34 cellular contexts compared by ENCODE assay signal in genomic region chr19:14817052-14817451, GRCh38. TPM values are rescaled to one million over a fixed set of nuclear protein-coding genes. Genes with fewer than 3 reads are reported as not detected.
"Had no signal": no experiment of that assay in that cellular context is flagged by ENCODE, and none has a peak within 500 bp of the region (broad histone marks: within the 10 kb centered on the region; RNA-seq: fewer than 3 reads in every experiment).

No MANE protein-coding gene starts in this region.

- H3K4me3 ChIP-seq: stomach, suprapubic skin, testis, thoracic aorta, thyroid gland, tibial artery, tibial nerve, transverse colon, upper lobe of left lung, upper lobe of right lung, uterus, vagina had no signal

- H3K36me3 Mint-ChIP-seq: stimulated activated effector memory CD8-positive, alpha-beta T cell treated with anti-CD3 and anti-CD28 coated beads, Interleukin-12 subunit alpha, Interleukin-12 subunit beta, amount 100 ng/mL, for 72 hours; stimulated activated memory B cell treated with anti-CD40 and anti-IgM and Interleukin-4, amounts not matched to agents 10 μg/mL and 1 μg/mL and 100 μg/mL, for 72 hours; stimulated activated naive B cell treated with anti-CD40 and anti-IgM and Interleukin-4, amounts not matched to agents 10 μg/mL and 1 μg/mL and 100 μg/mL, for 72 hours; type B pancreatic cell had no signal

- H3K36me3 ChIP-seq: stomach, suprapubic skin, thoracic aorta, thyroid gland, tibial artery, tibial nerve, transverse colon, upper lobe of left lung, upper lobe of right lung, uterus, vagina had no signal

- H3K27me3 Mint-ChIP-seq: stimulated activated memory B cell treated with anti-CD40 and anti-IgM and Interleukin-4, amounts not matched to agents 10 μg/mL and 1 μg/mL and 100 μg/mL, for 72 hours; type B pancreatic cell had no signal

- DNase-seq: stimulated activated CD4-positive, alpha-beta T cell treated with anti-CD3 and anti-CD28 coated beads, Interleukin-2, amount 100 ng/mL, for 48 hours; stimulated activated CD4-positive, alpha-beta T cell treated with anti-CD3 and anti-CD28 coated beads, Interleukin-4, amount 100 ng/mL, for 1 hour; stimulated activated CD4-positive, alpha-beta T cell treated with anti-CD3 and anti-CD28 coated beads, Interleukin-4, amount 100 ng/mL, for 24 hours; stimulated activated CD4-positive, alpha-beta T cell treated with anti-CD3 and anti-CD28 coated beads, Interleukin-4, amount 100 ng/mL, for 4 hours; stimulated activated CD8-positive, alpha-beta memory T cell treated with anti-CD3 and anti-CD28 coated beads, Interleukin-4, amount 100 ng/mL, for 48 hours; stimulated activated naive B cell treated with anti-CD40 and anti-IgM and Interleukin-4, amounts not matched to agents 10 μg/mL and 1 μg/mL and 100 μg/mL, for 72 hours; stimulated activated naive CD4-positive, alpha-beta T cell; stimulated activated naive CD4-positive, alpha-beta T cell treated with Interleukin-2 at 50 U/mL for 16 hours; stimulated activated naive CD8-positive, alpha-beta T cell treated with anti-CD3 and anti-CD28 coated beads, Interleukin-15, amount 100 ng/mL, for 72 hours; stimulated activated naive CD8-positive, alpha-beta T cell treated with anti-CD3 and anti-CD28 coated beads, Interleukin-15, Interleukin-2, amounts not matched to agents 100 U/mL and 50 U/mL, for 24 hours; stomach; substantia nigra; testis; thyroid gland; tibial artery; transverse colon; trophoblast cell; upper lobe of left lung; upper lobe of right lung; uterus had no signal

- H3K4me1 Mint-ChIP-seq: stimulated activated effector memory CD8-positive, alpha-beta T cell treated with anti-CD3 and anti-CD28 coated beads, Interleukin-12 subunit alpha, Interleukin-12 subunit beta, amount 100 ng/mL, for 72 hours; stimulated activated memory B cell treated with anti-CD40 and anti-IgM and Interleukin-4, amounts not matched to agents 10 μg/mL and 1 μg/mL and 100 μg/mL, for 72 hours; stimulated activated naive B cell treated with anti-CD40 and anti-IgM and Interleukin-4, amounts not matched to agents 10 μg/mL and 1 μg/mL and 100 μg/mL, for 72 hours; stimulated activated naive CD8-positive, alpha-beta T cell treated with anti-CD3 and anti-CD28 coated beads, Interleukin-15, amount 100 ng/mL, for 72 hours had no signal

- FAIRE-seq: urothelium cell line had no signal

- H3K4me3 Mint-ChIP-seq: stimulated activated effector memory CD8-positive, alpha-beta T cell treated with anti-CD3 and anti-CD28 coated beads, Interleukin-12 subunit alpha, Interleukin-12 subunit beta, amount 100 ng/mL, for 72 hours; stimulated activated memory B cell treated with anti-CD40 and anti-IgM and Interleukin-4, amounts not matched to agents 10 μg/mL and 1 μg/mL and 100 μg/mL, for 72 hours; stimulated activated naive B cell treated with anti-CD40 and anti-IgM and Interleukin-4, amounts not matched to agents 10 μg/mL and 1 μg/mL and 100 μg/mL, for 72 hours; stimulated activated naive CD8-positive, alpha-beta T cell treated with anti-CD3 and anti-CD28 coated beads, Interleukin-15, amount 100 ng/mL, for 72 hours; stimulated activated naive CD8-positive, alpha-beta T cell treated with anti-CD3 and anti-CD28 coated beads, Interleukin-15, Interleukin-2, amounts not matched to agents 100 ng/mL and 50 ng/mL, for 24 hours; type B pancreatic cell had no signal

- H3K27me3 ChIP-seq: stomach, suprapubic skin, testis, thyroid gland, tibial nerve, transverse colon, upper lobe of left lung, upper lobe of right lung, uterus, vagina had no signal

- H3K4me1 ChIP-seq: stomach, suprapubic skin, testis, thyroid gland, tibial artery, tibial nerve, transverse colon, upper lobe of left lung, upper lobe of right lung, uterus, vagina had no signal

- ATAC-seq: stimulated activated effector memory CD8-positive, alpha-beta T cell treated with anti-CD3 and anti-CD28 coated beads, Interleukin-12 subunit alpha, Interleukin-12 subunit beta, amount 100 ng/mL, for 72 hours; stimulated activated memory B cell treated with anti-CD40 and anti-IgM and Interleukin-4, amounts not matched to agents 10 μg/mL and 1 μg/mL and 100 μg/mL, for 72 hours; stimulated activated naive B cell treated with anti-CD40 and anti-IgM and Interleukin-4, amounts not matched to agents 10 μg/mL and 1 μg/mL and 100 μg/mL, for 72 hours; stimulated activated naive CD8-positive, alpha-beta T cell treated with anti-CD3 and anti-CD28 coated beads, Interleukin-15, amount 100 ng/mL, for 72 hours; stimulated activated naive CD8-positive, alpha-beta T cell treated with anti-CD3 and anti-CD28 coated beads, Interleukin-15, Interleukin-2, amounts not matched to agents 100 U/mL and 50 U/mL, for 24 hours; upper lobe of right lung had no signal

- H3K27ac Mint-ChIP-seq: stimulated activated effector memory CD8-positive, alpha-beta T cell treated with anti-CD3 and anti-CD28 coated beads, Interleukin-12 subunit alpha, Interleukin-12 subunit beta, amount 100 ng/mL, for 72 hours; stimulated activated memory B cell treated with anti-CD40 and anti-IgM and Interleukin-4, amounts not matched to agents 10 μg/mL and 1 μg/mL and 100 μg/mL, for 72 hours; stimulated activated naive B cell treated with anti-CD40 and anti-IgM and Interleukin-4, amounts not matched to agents 10 μg/mL and 1 μg/mL and 100 μg/mL, for 72 hours; stimulated activated naive CD8-positive, alpha-beta T cell treated with anti-CD3 and anti-CD28 coated beads, Interleukin-15, amount 100 ng/mL, for 72 hours; stimulated activated naive CD8-positive, alpha-beta T cell treated with anti-CD3 and anti-CD28 coated beads, Interleukin-15, Interleukin-2, amounts not matched to agents 100 ng/mL and 50 ng/mL, for 24 hours; type B pancreatic cell had no signal

- H3K9me3 Mint-ChIP-seq: stimulated activated effector memory CD8-positive, alpha-beta T cell treated with anti-CD3 and anti-CD28 coated beads, Interleukin-12 subunit alpha, Interleukin-12 subunit beta, amount 100 ng/mL, for 72 hours; stimulated activated naive B cell treated with anti-CD40 and anti-IgM and Interleukin-4, amounts not matched to agents 10 μg/mL and 1 μg/mL and 100 μg/mL, for 72 hours; stimulated activated naive CD8-positive, alpha-beta T cell treated with anti-CD3 and anti-CD28 coated beads, Interleukin-15, amount 100 ng/mL, for 72 hours; stimulated activated naive CD8-positive, alpha-beta T cell treated with anti-CD3 and anti-CD28 coated beads, Interleukin-15, Interleukin-2, amounts not matched to agents 100 ng/mL and 50 ng/mL, for 24 hours; type B pancreatic cell had no signal

- H3K27ac ChIP-seq: stomach, suprapubic skin, testis, thoracic aorta, thyroid gland, tibial artery, tibial nerve, transverse colon, upper lobe of left lung, upper lobe of right lung, uterus, vagina had no signal

- H3K9me3 ChIP-seq: stomach, suprapubic skin, testis, thoracic aorta, thyroid gland, tibial artery, tibial nerve, transverse colon, upper lobe of left lung, upper lobe of right lung, uterus, vagina had no signal

RNA-seq across cellular contexts. Expression of gene OR7A5, which starts 17.9 kb away (rescaled TPM):
- total RNA-seq: stomach, subcutaneous adipose tissue, temporal lobe, thoracic aorta, thyroid gland, transverse colon, upper lobe of left lung, upper lobe of right lung, ureter, urinary bladder, uterus had no signal
- polyA plus RNA-seq: stomach, urinary bladder had no signal

RNA-seq across cellular contexts. Expression of gene OR7C1, which starts 17.9 kb away (rescaled TPM):
- total RNA-seq: stomach, subcutaneous adipose tissue, temporal lobe, thoracic aorta, upper lobe of left lung, upper lobe of right lung, ureter, urinary bladder, uterus had no signal
- polyA plus RNA-seq: stomach had no signal

RNA-seq across cellular contexts. Expression of gene OR7A10, which starts 31.7 kb away (rescaled TPM):
- total RNA-seq: stomach, subcutaneous adipose tissue, suprapubic skin, temporal lobe, testis, thoracic aorta, thyroid gland, tibial nerve, transverse colon, upper lobe of left lung, upper lobe of right lung, ureter, urinary bladder, uterus, vagina had no signal
- polyA plus RNA-seq: stomach, thymus, urinary bladder had no signal
